37 cellular contexts compared by ENCODE assay signal in genomic region chr2:29335391-29335790, GRCh38.
"Had no signal": no experiment of that assay in that cellular context is flagged by ENCODE, and none has a peak within 500 bp of the region (broad histone marks: within the 10 kb centered on the region; RNA-seq: fewer than 3 reads in every experiment).

No MANE protein-coding gene starts in this region.

- H3K36me3 Mint-ChIP-seq: activated CD4-positive, alpha-beta memory T cell treated with anti-CD3 and anti-CD28 coated beads for 36 hours; activated naive CD4-positive, alpha-beta T cell treated with anti-CD3 and anti-CD28 coated beads, Interleukin-2, amount 50 U/mL, for 24 hours; activated naive CD8-positive, alpha-beta T cell; activated naive CD8-positive, alpha-beta T cell treated with anti-CD3 and anti-CD28 coated beads, Interleukin-2, amount 10 ng/mL, durations not matched to agents 7 days and 5 days; brain; WTC11 had no signal

- H3K27me3 ChIP-seq: ascending aorta, cardiac muscle cell had no signal

- H3K27me3 Mint-ChIP-seq: activated CD8-positive, alpha-beta T cell treated with anti-CD3 and anti-CD28 coated beads for 36 hours; activated naive CD8-positive, alpha-beta T cell had no signal

- H3K4me1 ChIP-seq: ascending aorta had no signal

- ATAC-seq: activated CD4-positive, alpha-beta T cell treated with anti-CD3 and anti-CD28 coated beads for 36 hours; activated CD4-positive, CD25-positive, alpha-beta regulatory T cell treated with anti-CD3 and anti-CD28 coated beads, Interleukin-2, amount 50 U/mL, for 24 hours; activated CD8-positive, alpha-beta T cell treated with anti-CD3 and anti-CD28 coated beads for 36 hours; activated naive CD8-positive, alpha-beta T cell treated with anti-CD3 and anti-CD28 coated beads, Interleukin-2, amount 50 U/mL, for 24 hours; activated T-cell treated with anti-CD3 and anti-CD28 coated beads, Interleukin-2, amount 50 U/mL, for 4 hours; activated T-cell treated with anti-CD3 and anti-CD28 coated beads, Interleukin-2, amount 50 U/mL, for 72 hours; activated T-helper 17 cell treated with anti-CD3 and anti-CD28 coated beads, Interleukin-2, amount 50 U/mL, for 72 hours; WTC11 had no signal

- H3K4me3 ChIP-seq: ascending aorta, cardiac muscle cell had no signal

- H3K4me3 Mint-ChIP-seq: activated CD4-positive, alpha-beta memory T cell treated with anti-CD3 and anti-CD28 coated beads for 36 hours; activated CD4-positive, alpha-beta T cell treated with anti-CD3 and anti-CD28 coated beads for 36 hours; activated CD8-positive, alpha-beta T cell treated with anti-CD3 and anti-CD28 coated beads for 36 hours; activated naive CD4-positive, alpha-beta T cell treated with anti-CD3 and anti-CD28 coated beads for 36 hours; activated naive CD4-positive, alpha-beta T cell treated with anti-CD3 and anti-CD28 coated beads, Interleukin-2, amount 50 U/mL, for 24 hours; activated naive CD8-positive, alpha-beta T cell; activated naive CD8-positive, alpha-beta T cell treated with anti-CD3 and anti-CD28 coated beads, Interleukin-2, amount 10 ng/mL, durations not matched to agents 7 days and 5 days; activated naive CD8-positive, alpha-beta T cell treated with anti-CD3 and anti-CD28 coated beads, Interleukin-2, amount 50 U/mL, for 24 hours; activated T-cell treated with anti-CD3 and anti-CD28 coated beads, Interleukin-2, amount 50 U/mL, for 4 hours; activated T-cell treated with anti-CD3 and anti-CD28 coated beads, Interleukin-2, amount 50 U/mL, for 72 hours; activated T-helper 1 cell treated with anti-CD3 and anti-CD28 coated beads, Interleukin-12 subunit alpha, Interleukin-12 subunit beta, Interleukin-2, Interleukin-4 antibody, amounts not matched to agents 30 ng/mL and 10 ng/mL and 1 ng/mL, durations not matched to agents 14 hours and 24 hours and 36 hours; activated T-helper 17 cell treated with anti-CD3 and anti-CD28 coated beads, Interleukin-2, amount 50 U/mL, for 72 hours; brain; T-helper 1 cell treated with Interleukin-12 subunit alpha and Interleukin-12 subunit beta and Interleukin-4 antibody, amounts not matched to agents 30 μg/mL and 1 μg/mL, for 36 hours; T-helper 2 cell treated with Interferon-gamma antibody and Interleukin-4, amounts not matched to agents 5 μg/mL and 100 μg/mL, for 36 hours; WTC11 had no signal

- H3K4me1 Mint-ChIP-seq: activated CD4-positive, alpha-beta T cell treated with anti-CD3 and anti-CD28 coated beads for 36 hours; activated naive CD4-positive, alpha-beta T cell treated with anti-CD3 and anti-CD28 coated beads, Interleukin-2, amount 50 U/mL, for 24 hours; activated naive CD8-positive, alpha-beta T cell treated with anti-CD3 and anti-CD28 coated beads, Interleukin-2, amount 10 ng/mL, durations not matched to agents 7 days and 5 days; activated naive CD8-positive, alpha-beta T cell treated with anti-CD3 and anti-CD28 coated beads, Interleukin-2, amount 50 U/mL, for 24 hours; activated T-helper 17 cell treated with anti-CD3 and anti-CD28 coated beads, Interleukin-2, amount 50 U/mL, for 72 hours had no signal

- H3K27ac Mint-ChIP-seq: activated CD4-positive, alpha-beta memory T cell treated with anti-CD3 and anti-CD28 coated beads for 36 hours; activated CD4-positive, alpha-beta T cell treated with anti-CD3 and anti-CD28 coated beads for 36 hours; activated CD8-positive, alpha-beta T cell treated with anti-CD3 and anti-CD28 coated beads for 36 hours; activated naive CD4-positive, alpha-beta T cell treated with anti-CD3 and anti-CD28 coated beads for 36 hours; activated naive CD4-positive, alpha-beta T cell treated with anti-CD3 and anti-CD28 coated beads, Interleukin-2, amount 50 U/mL, for 24 hours; activated naive CD8-positive, alpha-beta T cell; activated naive CD8-positive, alpha-beta T cell treated with anti-CD3 and anti-CD28 coated beads, Interleukin-2, amount 10 ng/mL, durations not matched to agents 7 days and 5 days; activated naive CD8-positive, alpha-beta T cell treated with anti-CD3 and anti-CD28 coated beads, Interleukin-2, amount 50 U/mL, for 24 hours; activated T-cell treated with anti-CD3 and anti-CD28 coated beads, Interleukin-2, amount 50 U/mL, for 72 hours; activated T-helper 1 cell treated with anti-CD3 and anti-CD28 coated beads, Interleukin-12 subunit alpha, Interleukin-12 subunit beta, Interleukin-2, Interleukin-4 antibody, amounts not matched to agents 30 ng/mL and 10 ng/mL and 1 ng/mL, durations not matched to agents 14 hours and 24 hours and 36 hours; activated T-helper 17 cell treated with anti-CD3 and anti-CD28 coated beads, Interleukin-2, amount 50 U/mL, for 72 hours; T-helper 1 cell treated with Interleukin-12 subunit alpha and Interleukin-12 subunit beta and Interleukin-4 antibody, amounts not matched to agents 30 μg/mL and 1 μg/mL, for 36 hours; T-helper 2 cell treated with Interferon-gamma antibody and Interleukin-4, amounts not matched to agents 5 μg/mL and 100 μg/mL, for 36 hours; WTC11 had no signal

- H3K9me3 ChIP-seq: ascending aorta had no signal

- H3K27ac ChIP-seq: ascending aorta, cardiac muscle cell, WERI-Rb-1 had no signal

- H3K9me3 Mint-ChIP-seq: activated CD4-positive, alpha-beta memory T cell treated with anti-CD3 and anti-CD28 coated beads for 36 hours; activated CD8-positive, alpha-beta T cell treated with anti-CD3 and anti-CD28 coated beads for 36 hours; activated naive CD4-positive, alpha-beta T cell treated with anti-CD3 and anti-CD28 coated beads for 36 hours; activated naive CD4-positive, alpha-beta T cell treated with anti-CD3 and anti-CD28 coated beads, Interleukin-2, amount 50 U/mL, for 24 hours; activated naive CD8-positive, alpha-beta T cell treated with anti-CD3 and anti-CD28 coated beads, Interleukin-2, amount 10 ng/mL, durations not matched to agents 7 days and 5 days; activated naive CD8-positive, alpha-beta T cell treated with anti-CD3 and anti-CD28 coated beads, Interleukin-2, amount 50 U/mL, for 24 hours; activated T-cell treated with anti-CD3 and anti-CD28 coated beads, Interleukin-2, amount 50 U/mL, for 4 hours; activated T-cell treated with anti-CD3 and anti-CD28 coated beads, Interleukin-2, amount 50 U/mL, for 72 hours; activated T-helper 1 cell treated with anti-CD3 and anti-CD28 coated beads, Interleukin-12 subunit alpha, Interleukin-12 subunit beta, Interleukin-2, Interleukin-4 antibody, amounts not matched to agents 30 ng/mL and 10 ng/mL and 1 ng/mL, durations not matched to agents 14 hours and 24 hours and 36 hours; activated T-helper 17 cell treated with anti-CD3 and anti-CD28 coated beads, Interleukin-2, amount 50 U/mL, for 72 hours; T-helper 1 cell treated with Interleukin-12 subunit alpha and Interleukin-12 subunit beta and Interleukin-4 antibody, amounts not matched to agents 30 μg/mL and 1 μg/mL, for 36 hours; T-helper 2 cell treated with Interferon-gamma antibody and Interleukin-4, amounts not matched to agents 5 μg/mL and 100 μg/mL, for 36 hours; WTC11 had no signal

- DNase-seq: activated CD4-positive, alpha-beta memory T cell treated with anti-CD3 and anti-CD28 coated beads for 36 hours; activated CD4-positive, alpha-beta T cell treated with anti-CD3 and anti-CD28 coated beads for 1 hour; activated CD4-positive, alpha-beta T cell treated with anti-CD3 and anti-CD28 coated beads for 36 hours; activated CD4-positive, alpha-beta T cell treated with anti-CD3 and anti-CD28 coated beads for 48 hours; activated CD4-positive, alpha-beta T cell treated with anti-CD3 and anti-CD28 coated beads, Interleukin-2, amount 50 U/mL, for 1 hour; activated CD4-positive, alpha-beta T cell treated with anti-CD3 and anti-CD28 coated beads, Interleukin-2, amount 50 U/mL, for 4 hours; activated CD4-positive, CD25-positive, alpha-beta regulatory T cell; activated CD8-positive, alpha-beta memory T cell treated with anti-CD3 and anti-CD28 coated beads, Interleukin-2, amount 50 U/mL, for 4 hours; activated CD8-positive, alpha-beta T cell treated with anti-CD3 and anti-CD28 coated beads for 36 hours; activated effector memory CD4-positive, alpha-beta T cell treated with anti-CD3 and anti-CD28 coated beads, Interleukin-2, amount 50 U/mL, for 16 hours; activated gamma-delta T cell treated with Interleukin-2 at 50 U/mL for 16 hours; activated naive CD4-positive, alpha-beta T cell; activated naive CD4-positive, alpha-beta T cell treated with anti-CD3 and anti-CD28 coated beads for 36 hours; activated naive CD8-positive, alpha-beta T cell treated with anti-CD3 and anti-CD28 coated beads, Interleukin-2, amount 10 ng/mL, durations not matched to agents 7 days and 5 days; activated naive CD8-positive, alpha-beta T cell treated with anti-CD3 and anti-CD28 coated beads, Interleukin-2, amount 50 U/mL, for 24 hours; activated T-cell treated with anti-CD3 and anti-CD28 coated beads for 4 hours; activated T-cell treated with anti-CD3 and anti-CD28 coated beads, Interleukin-2, amount 50 U/mL, for 1 hour; activated T-cell treated with anti-CD3 and anti-CD28 coated beads, Interleukin-2, amount 50 U/mL, for 4 hours; activated T-cell treated with anti-CD3 and anti-CD28 coated beads, Interleukin-2, amount 50 U/mL, for 72 hours; amygdala; anterior cingulate cortex; central memory CD4-positive, alpha-beta T cell; T-helper 1 cell; T-helper 2 cell; T-helper 9 cell; WERI-Rb-1 had no signal

- H3K36me3 ChIP-seq: ascending aorta, cardiac muscle cell, WERI-Rb-1 had no signal
